Comparison of ENCODE assay signal across 8 cellular contexts in genomic region chrX:57929373-57929772, GRCh38. TPM values are rescaled to one million over a fixed set of nuclear protein-coding genes. Genes with fewer than 3 reads are reported as not detected.
DNase-seq lines count a peak whose midpoint lies in the region; ATAC-seq and TF ChIP-seq lines count a peak whose summit lies in the region.

No MANE protein-coding gene starts in this region.

- no peak for ATAC-seq in T-helper 17 cell

- intact Hi-C loops in posterior vena cava (cut with DNase I) = no loop called here

- H3K9me3 ChIP-seq in OCI-LY3 (ENCODE audit: insufficient read depth, low read length) (no peaks in the 10 kb centered on the region), T-helper 17 cell (ENCODE audit: control insufficient read depth, low read length, poor library complexity, severe bottlenecking) (no peaks in the 10 kb centered on the region)

- TF ChIP-seq CTCF in 22Rv1 (IDR thresholded peaks at IDR 0.05) = peak; percentile 45
- TF ChIP-seq CTCF in GM12865 (IDR thresholded peaks at IDR 0.05; ENCODE audit: insufficient read depth, low read depth, low read length, missing control alignments) = peak; percentile 26
- peak; percentile 63 for TF ChIP-seq CTCF in OCI-LY3 (IDR thresholded peaks at IDR 0.05; ENCODE audit: low read depth, low read length)
- TF ChIP-seq CTCF in fibroblast of the aortic adventitia (IDR thresholded peaks at IDR 0.05; ENCODE audit: insufficient read depth, low read length) = peak; percentile 63

- no peak overlapping the region for H3K4me2 ChIP-seq in OCI-LY3 (ENCODE audit: low read length)

- H3K4me1 Mint-ChIP-seq in T-helper 17 cell = peaks cover 2% of the 10 kb centered on the region

- peak; percentile 10 for DNase-seq in GM12865 (ENCODE audit: low read depth)
- DNase-seq in fibroblast of the aortic adventitia (ENCODE audit: low read depth) = peak; percentile 57
- DNase-seq in T-helper 17 cell = no peak
- DNase-seq in posterior vena cava (ENCODE audit: low spot score) = no peak
- DNase-seq in NCI-H2171 treated with DMSO at 0.1 percent for 48 hours (lab: John Stamatoyannopoulos, UW) = no peak
- DNase-seq in activated naive CD4-positive, alpha-beta T cell treated with anti-CD3 and anti-CD28 coated beads, Interleukin-2, amount 50 U/mL, for 16 hours = no peak

- no peak overlapping the region for H3K4me3 Mint-ChIP-seq in T-helper 17 cell

- H3K27ac ChIP-seq in 22Rv1 (no peak overlapping the region), OCI-LY3 (ENCODE audit: low read length) (no peak overlapping the region)

- H3K9ac ChIP-seq in OCI-LY3 (ENCODE audit: low read length) = no peak overlapping the region

- no peak overlapping the region for H3K27ac Mint-ChIP-seq in T-helper 17 cell

- H4K20me1 ChIP-seq in OCI-LY3 (ENCODE audit: insufficient read depth, low read length) = no peaks in the 10 kb centered on the region

- peaks cover 6% of the 10 kb centered on the region; the same call in 1 of the 2 replicates for H3K4me1 ChIP-seq in OCI-LY3 (ENCODE audit: low read length)

- no peak overlapping the region for H2AFZ ChIP-seq in OCI-LY3 (ENCODE audit: low read depth, low read length)

- no peaks in the 10 kb centered on the region for H3K27me3 Mint-ChIP-seq in T-helper 17 cell

- no peaks in the 10 kb centered on the region for H3K36me3 Mint-ChIP-seq in T-helper 17 cell (ENCODE audit: low read depth)

- no peaks in the 10 kb centered on the region for H3K27me3 ChIP-seq in OCI-LY3 (ENCODE audit: low read depth, low read length)

- no peaks in the 10 kb centered on the region for H3K79me2 ChIP-seq in OCI-LY3 (ENCODE audit: low read length)

- H3K4me3 ChIP-seq in GM12865 (ENCODE audit: low read depth, low read length) (no peak overlapping the region), OCI-LY3 (ENCODE audit: low read length) (no peak overlapping the region), fibroblast of the aortic adventitia (ENCODE audit: low read depth, low read length) (no peak overlapping the region)

- no peaks in the 10 kb centered on the region for H3K36me3 ChIP-seq in OCI-LY3 (replicated peaks; ENCODE audit: low read depth, low read length)

RNA-seq across cellular contexts. Expression of gene ZXDA, which starts 19.1 kb away (rescaled TPM):
- 5.2 and 7.6 TPM in 2 replicates for total RNA-seq in fibroblast of the aortic adventitia (ENCODE audit: low replicate concordance)
- 10 to 100 TPM; 16.9 to 19.2 TPM for total RNA-seq in T-helper 17 cell
- total RNA-seq in posterior vena cava = 1 to 10 TPM; 5.0 to 5.7 TPM

Comparison
In these comparisons a context has a peak if more than half of its experiments do, and no peak if none do; other contexts are left out.
1. DNase-seq: peak in GM12865 (single experiment) and fibroblast of the aortic adventitia (single experiment); none in T-helper 17 cell (0 of 3), posterior vena cava (single experiment), NCI-H2171 treated with DMSO at 0.1 percent for 48 hours (single experiment) and activated naive CD4-positive, alpha-beta T cell treated with anti-CD3 and anti-CD28 coated beads, Interleukin-2, amount 50 U/mL, for 16 hours (single experiment).
2. Peak in every context shown above with its lines, with median percentiles within 50 percentile points of each other: CTCF ChIP-seq.